Comparison of ENCODE assay signal across 9 cellular contexts in genomic region chr20:22426772-22427171, GRCh38.
"Had no signal": no experiment of that assay in that cellular context is flagged by ENCODE, and none has a peak within 500 bp of the region (broad histone marks: within the 10 kb centered on the region; RNA-seq: fewer than 3 reads in every experiment).

No MANE protein-coding gene starts in this region.

- FAIRE-seq: H1, H54 had no signal

- H3K4me3 ChIP-seq: GM23338 had no signal

- H3K4me2 ChIP-seq: GM23338 had no signal

- DNase-seq: H9, HCEC 1CT, HFFc6, IMR-90, KBM-7 had no signal

- H3K27ac ChIP-seq: HL-60 had no signal

- H2AFZ ChIP-seq: GM23338 had no signal

- ATAC-seq: GM23338 had no signal
